Comparison of ENCODE assay signal across 11 cellular contexts in the genomic region with DNA sequence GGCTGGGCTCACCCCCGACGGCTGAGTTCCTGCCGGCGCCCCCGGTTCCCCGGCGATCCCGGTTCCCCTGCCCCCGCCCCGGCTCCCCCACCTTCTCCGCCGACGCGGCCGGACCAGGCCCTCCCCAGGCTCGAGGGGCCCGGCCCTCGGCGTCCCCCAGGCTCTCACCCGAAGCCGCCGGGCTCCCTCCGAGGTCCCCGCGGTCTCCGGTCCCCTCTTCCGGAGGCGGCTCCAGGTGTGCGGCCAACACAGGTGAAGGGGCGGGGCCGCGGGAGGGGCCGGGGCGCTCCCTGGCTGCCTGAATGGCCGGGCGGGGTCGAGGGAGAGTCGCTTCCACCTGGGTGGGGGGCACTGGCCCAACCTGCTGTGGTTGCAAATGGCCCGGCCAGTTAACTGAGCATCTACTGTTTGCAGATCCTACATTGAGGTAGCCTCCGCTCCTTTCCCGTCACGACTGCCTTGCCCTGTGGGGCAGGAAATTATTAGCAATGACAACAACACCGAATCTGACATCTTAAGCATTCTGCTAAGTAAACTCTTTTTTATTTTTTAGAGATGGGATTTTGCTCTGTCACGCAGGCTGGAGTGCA. TPM values are rescaled to one million over a fixed set of nuclear protein-coding genes. Genes with fewer than 3 reads are reported as not detected.
DNase-seq lines count a peak whose midpoint lies in the region; ATAC-seq, FAIRE-seq and TF ChIP-seq lines count a peak whose summit lies in the region.
"Had no signal": no experiment of that assay in that cellular context is flagged by ENCODE, and none has a peak within 500 bp of the region (broad histone marks: within the 10 kb centered on the region; RNA-seq: fewer than 3 reads in every experiment).

A gene with protein sequence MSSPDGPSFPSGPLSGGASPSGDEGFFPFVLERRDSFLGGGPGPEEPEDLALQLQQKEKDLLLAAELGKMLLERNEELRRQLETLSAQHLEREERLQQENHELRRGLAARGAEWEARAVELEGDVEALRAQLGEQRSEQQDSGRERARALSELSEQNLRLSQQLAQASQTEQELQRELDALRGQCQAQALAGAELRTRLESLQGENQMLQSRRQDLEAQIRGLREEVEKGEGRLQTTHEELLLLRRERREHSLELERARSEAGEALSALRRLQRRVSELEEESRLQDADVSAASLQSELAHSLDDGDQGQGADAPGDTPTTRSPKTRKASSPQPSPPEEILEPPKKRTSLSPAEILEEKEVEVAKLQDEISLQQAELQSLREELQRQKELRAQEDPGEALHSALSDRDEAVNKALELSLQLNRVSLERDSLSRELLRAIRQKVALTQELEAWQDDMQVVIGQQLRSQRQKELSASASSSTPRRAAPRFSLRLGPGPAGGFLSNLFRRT (minus strand): TSS at position 219 of the 590 bp plus-strand sequence. CDS start 1,448 bp downstream, outside the sequence.

- POLR2A ChIA-PET in activated naive CD8-positive, alpha-beta T cell treated with anti-CD3 and anti-CD28 coated beads, Interleukin-2, amount 10 ng/mL, durations not matched to agents 7 days and 5 days (lab: Charles Lee) = interaction anchor here (1.2 to 1.6 kb wide), 2 partner anchors 11 to 88 kb away, joined by 3 to 5 read pairs; no protein-coding TSS in a partner anchor

- H2AFZ ChIP-seq in astrocyte (ENCODE audit: low read depth, low read length) = no peak within 1 kb of the TSS

- H3K4me3 ChIP-seq in astrocyte (ENCODE audit: insufficient read depth, low read depth, low read length) (no peak within 1 kb of the TSS), left lung (peak within 1 kb of the TSS; percentile 34 to 40), transverse colon (peak within 1 kb of the TSS; percentile 35 to 72 (median 58))

- peak; percentile 61 for TF ChIP-seq POLR2A in transverse colon (IDR thresholded peaks at IDR 0.05)

- peaks cover 67% of the 10 kb centered on the region for H3K27me3 ChIP-seq in astrocyte (ENCODE audit: insufficient read depth, low read length)
- peaks cover 45 to 98% of the 10 kb centered on the region in 2 donors for H3K27me3 ChIP-seq in left lung
- H3K27me3 ChIP-seq in transverse colon = peaks cover 69% of the 10 kb centered on the region

- peaks cover 79% of the 10 kb centered on the region for H3K27me3 Mint-ChIP-seq in activated naive CD8-positive, alpha-beta T cell treated with anti-CD3 and anti-CD28 coated beads, Interleukin-2, amount 10 ng/mL, durations not matched to agents 7 days and 5 days
- peaks cover 77% of the 10 kb centered on the region for H3K27me3 Mint-ChIP-seq in activated naive CD8-positive, alpha-beta T cell treated with anti-CD3 and anti-CD28 coated beads, Interleukin-2, amount 50 U/mL, for 24 hours
- peaks cover 42% of the 10 kb centered on the region for H3K27me3 Mint-ChIP-seq in astrocyte (ENCODE audit: low read depth, unreplicated experiment)
- H3K27me3 Mint-ChIP-seq in osteocyte (ENCODE audit: unreplicated experiment) = peaks cover 60% of the 10 kb centered on the region

- DNase-seq in activated naive CD8-positive, alpha-beta T cell treated with anti-CD3 and anti-CD28 coated beads, Interleukin-2, amount 10 ng/mL, durations not matched to agents 7 days and 5 days = no peak
- DNase-seq in activated naive CD8-positive, alpha-beta T cell treated with anti-CD3 and anti-CD28 coated beads, Interleukin-2, amount 50 U/mL, for 24 hours = no peak
- DNase-seq in astrocyte (ENCODE audit: low read depth) (no peak), left lung (peak; percentile 36 to 88), transverse colon (peak; percentile 87), AG20443 (ENCODE audit: low spot score) (no peak), osteocyte (ENCODE audit: extremely low spot score, unreplicated experiment) (no peak)
- no peak for DNase-seq in stimulated activated CD4-positive, alpha-beta T cell treated with anti-CD3 and anti-CD28 coated beads, Interleukin-2, amount 100 ng/mL, for 24 hours
- DNase-seq: islet precursor cell, NCI-H2171 treated with DMSO at 0.1 percent for 48 hours had no signal

- no peak within 1 kb of the TSS for H3K27ac Mint-ChIP-seq in activated naive CD8-positive, alpha-beta T cell treated with anti-CD3 and anti-CD28 coated beads, Interleukin-2, amount 10 ng/mL, durations not matched to agents 7 days and 5 days
- H3K27ac Mint-ChIP-seq in activated naive CD8-positive, alpha-beta T cell treated with anti-CD3 and anti-CD28 coated beads, Interleukin-2, amount 50 U/mL, for 24 hours = no peak within 1 kb of the TSS
- H3K27ac Mint-ChIP-seq in astrocyte (ENCODE audit: unreplicated experiment) (no peak within 1 kb of the TSS), osteocyte (ENCODE audit: unreplicated experiment) (no peak within 1 kb of the TSS)

- peak within 1 kb of the TSS; percentile 19 for H3K4me3 Mint-ChIP-seq in activated naive CD8-positive, alpha-beta T cell treated with anti-CD3 and anti-CD28 coated beads, Interleukin-2, amount 10 ng/mL, durations not matched to agents 7 days and 5 days
- no peak within 1 kb of the TSS for H3K4me3 Mint-ChIP-seq in activated naive CD8-positive, alpha-beta T cell treated with anti-CD3 and anti-CD28 coated beads, Interleukin-2, amount 50 U/mL, for 24 hours
- peak within 1 kb of the TSS; percentile 31 for H3K4me3 Mint-ChIP-seq in astrocyte (ENCODE audit: unreplicated experiment)
- H3K4me3 Mint-ChIP-seq in osteocyte (ENCODE audit: unreplicated experiment) = no peak within 1 kb of the TSS

- H3K4me1 ChIP-seq in astrocyte (ENCODE audit: insufficient read depth, low read length) (no peaks in the 10 kb centered on the region), left lung (peaks cover 0 to 19% of the 10 kb centered on the region in 2 donors), transverse colon (peaks cover 0 to 46% (median 29%) of the 10 kb centered on the region in 4 donors)

- no peaks in the 10 kb centered on the region for H3K79me2 ChIP-seq in astrocyte (ENCODE audit: insufficient read depth, low read length)

- in situ Hi-C loops in transverse colon (cut with MboI; ENCODE audit: low pct_ligation_motif_present in 1 of 4, low pct_unique_long_range_greater_than_20kb in 1 of 4, low sequenced_read_pairs in 3 of 4) = loop anchor here in 1 of 4 donors (25.0 kb wide), 1 partner anchor 100 kb away; a partner anchor contains a TSS

- H4K20me1 ChIP-seq in astrocyte (ENCODE audit: insufficient read depth, low read length) = no peaks in the 10 kb centered on the region

- peaks cover 12% of the 10 kb centered on the region for H3K4me1 Mint-ChIP-seq in activated naive CD8-positive, alpha-beta T cell treated with anti-CD3 and anti-CD28 coated beads, Interleukin-2, amount 10 ng/mL, durations not matched to agents 7 days and 5 days
- H3K4me1 Mint-ChIP-seq in activated naive CD8-positive, alpha-beta T cell treated with anti-CD3 and anti-CD28 coated beads, Interleukin-2, amount 50 U/mL, for 24 hours = peaks cover 8% of the 10 kb centered on the region
- H3K4me1 Mint-ChIP-seq in astrocyte (ENCODE audit: low read depth, unreplicated experiment) = no peaks in the 10 kb centered on the region
- H3K4me1 Mint-ChIP-seq in osteocyte (ENCODE audit: unreplicated experiment) = peaks cover 3% of the 10 kb centered on the region

- H3K9ac ChIP-seq in astrocyte (ENCODE audit: low read length) = no peak within 1 kb of the TSS

- TF ChIP-seq CTCF in astrocyte (IDR thresholded peaks at IDR 0.05; ENCODE audit: insufficient read depth, low read depth, low read length) = no peak
- no peak for TF ChIP-seq CTCF in left lung (IDR thresholded peaks at IDR 0.05)
- no peak for TF ChIP-seq CTCF in transverse colon (IDR thresholded peaks at IDR 0.05)
- no peak for TF ChIP-seq CTCF in osteocyte (IDR thresholded peaks at IDR 0.05)

- H3K36me3 Mint-ChIP-seq in activated naive CD8-positive, alpha-beta T cell treated with anti-CD3 and anti-CD28 coated beads, Interleukin-2, amount 10 ng/mL, durations not matched to agents 7 days and 5 days = peaks cover 1% of the 10 kb centered on the region
- H3K36me3 Mint-ChIP-seq in activated naive CD8-positive, alpha-beta T cell treated with anti-CD3 and anti-CD28 coated beads, Interleukin-2, amount 50 U/mL, for 24 hours (ENCODE audit: low read depth) = no peaks in the 10 kb centered on the region
- H3K36me3 Mint-ChIP-seq in astrocyte (ENCODE audit: low read depth, unreplicated experiment) = no peaks in the 10 kb centered on the region
- H3K36me3 Mint-ChIP-seq in osteocyte (ENCODE audit: unreplicated experiment) = peaks cover 2% of the 10 kb centered on the region

- H3K4me2 ChIP-seq in astrocyte (ENCODE audit: low read length) = no peak within 1 kb of the TSS

- no peaks in the 10 kb centered on the region for H3K9me3 Mint-ChIP-seq in activated naive CD8-positive, alpha-beta T cell treated with anti-CD3 and anti-CD28 coated beads, Interleukin-2, amount 10 ng/mL, durations not matched to agents 7 days and 5 days
- no peaks in the 10 kb centered on the region for H3K9me3 Mint-ChIP-seq in activated naive CD8-positive, alpha-beta T cell treated with anti-CD3 and anti-CD28 coated beads, Interleukin-2, amount 50 U/mL, for 24 hours
- H3K9me3 Mint-ChIP-seq in astrocyte (ENCODE audit: unreplicated experiment) = peaks cover 3% of the 10 kb centered on the region
- no peaks in the 10 kb centered on the region for H3K9me3 Mint-ChIP-seq in osteocyte (ENCODE audit: unreplicated experiment)

- intact Hi-C loops in left lung (cut with DNase I) = no loop called here
- intact Hi-C loops in transverse colon (cut with DNase I; ENCODE audit: low total_unique reads) = no loop called here

- H3K36me3 ChIP-seq in astrocyte (ENCODE audit: insufficient read depth, low read length) = no peaks in the 10 kb centered on the region
- H3K36me3 ChIP-seq in left lung = no peaks in the 10 kb centered on the region
- H3K36me3 ChIP-seq in transverse colon = no peaks in the 10 kb centered on the region

- no peak for TF ChIP-seq EP300 in transverse colon (IDR thresholded peaks at IDR 0.05; ENCODE audit: low read depth)

- H3K9me3 ChIP-seq in astrocyte (ENCODE audit: insufficient read depth, low read depth, low read length) (no peaks in the 10 kb centered on the region), left lung (no peaks in the 10 kb centered on the region), transverse colon (no peaks in the 10 kb centered on the region)

- ATAC-seq in activated naive CD8-positive, alpha-beta T cell treated with anti-CD3 and anti-CD28 coated beads, Interleukin-2, amount 10 ng/mL, durations not matched to agents 7 days and 5 days (ENCODE audit: low read depth) = no peak
- ATAC-seq in activated naive CD8-positive, alpha-beta T cell treated with anti-CD3 and anti-CD28 coated beads, Interleukin-2, amount 50 U/mL, for 24 hours = no peak
- peak; percentile 83 for ATAC-seq in left lung

- 9 to 67% methylated on average over 1 to 26 of the region's 44 CpGs for WGBS in transverse colon (ENCODE audit: low coverage in 1 of 2), 2 donors

- no peak within 1 kb of the TSS for H3K27ac ChIP-seq in astrocyte (ENCODE audit: low read depth, low read length)
- no peak within 1 kb of the TSS for H3K27ac ChIP-seq in left lung
- peak within 1 kb of the TSS; percentile 76 to 88 (median 84) for H3K27ac ChIP-seq in transverse colon

- FAIRE-seq in astrocyte (lab: Jason Lieb, UNC) = no peak

RNA-seq across cellular contexts. Expression of the gene that starts here (rescaled TPM):
- 1 to 10 TPM; 1.6 TPM for total RNA-seq in activated naive CD8-positive, alpha-beta T cell treated with anti-CD3 and anti-CD28 coated beads, Interleukin-2, amount 10 ng/mL, durations not matched to agents 7 days and 5 days
- 0.16 TPM in 1 of 2 replicates, not detected in the other for total RNA-seq in astrocyte
- total RNA-seq in left lung = 10 to 100 TPM; 10.8 to 18.1 TPM
- 100 to 1,000 TPM; 123 to 357 (median 167) TPM for total RNA-seq in transverse colon
- total RNA-seq in osteocyte = not detected in 2 replicates
- total RNA-seq: skeletal muscle tissue had no signal

Comparison
In these comparisons a context has a peak if more than half of its experiments do, and no peak if none do; other contexts are left out.
1. RNA of the gene that starts here (total RNA-seq): 123 to 357 TPM in transverse colon; 10.8 to 18.1 TPM in left lung, 1.6 TPM in activated naive CD8-positive, alpha-beta T cell treated with anti-CD3 and anti-CD28 coated beads, Interleukin-2, amount 10 ng/mL, durations not matched to agents 7 days and 5 days, 0.16 TPM in astrocyte and not detected in osteocyte; every median in the first group is over 4 times any median in the second.
2. H3K4me3 Mint-ChIP-seq: peak in activated naive CD8-positive, alpha-beta T cell treated with anti-CD3 and anti-CD28 coated beads, Interleukin-2, amount 10 ng/mL, durations not matched to agents 7 days and 5 days (single experiment) and astrocyte (single experiment); none in activated naive CD8-positive, alpha-beta T cell treated with anti-CD3 and anti-CD28 coated beads, Interleukin-2, amount 50 U/mL, for 24 hours (single experiment) and osteocyte (single experiment).
3. DNase-seq: peak in left lung (2 of 2) and transverse colon (single experiment); none in activated naive CD8-positive, alpha-beta T cell treated with anti-CD3 and anti-CD28 coated beads, Interleukin-2, amount 10 ng/mL, durations not matched to agents 7 days and 5 days (single experiment), activated naive CD8-positive, alpha-beta T cell treated with anti-CD3 and anti-CD28 coated beads, Interleukin-2, amount 50 U/mL, for 24 hours (single experiment), astrocyte (single experiment), stimulated activated CD4-positive, alpha-beta T cell treated with anti-CD3 and anti-CD28 coated beads, Interleukin-2, amount 100 ng/mL, for 24 hours (0 of 2), AG20443 (single experiment) and osteocyte (single experiment).
4. H3K27ac ChIP-seq: peak in transverse colon (4 of 4); none in astrocyte (single experiment) and left lung (0 of 2).